8 cellular contexts compared by ENCODE assay signal in the genomic region with DNA sequence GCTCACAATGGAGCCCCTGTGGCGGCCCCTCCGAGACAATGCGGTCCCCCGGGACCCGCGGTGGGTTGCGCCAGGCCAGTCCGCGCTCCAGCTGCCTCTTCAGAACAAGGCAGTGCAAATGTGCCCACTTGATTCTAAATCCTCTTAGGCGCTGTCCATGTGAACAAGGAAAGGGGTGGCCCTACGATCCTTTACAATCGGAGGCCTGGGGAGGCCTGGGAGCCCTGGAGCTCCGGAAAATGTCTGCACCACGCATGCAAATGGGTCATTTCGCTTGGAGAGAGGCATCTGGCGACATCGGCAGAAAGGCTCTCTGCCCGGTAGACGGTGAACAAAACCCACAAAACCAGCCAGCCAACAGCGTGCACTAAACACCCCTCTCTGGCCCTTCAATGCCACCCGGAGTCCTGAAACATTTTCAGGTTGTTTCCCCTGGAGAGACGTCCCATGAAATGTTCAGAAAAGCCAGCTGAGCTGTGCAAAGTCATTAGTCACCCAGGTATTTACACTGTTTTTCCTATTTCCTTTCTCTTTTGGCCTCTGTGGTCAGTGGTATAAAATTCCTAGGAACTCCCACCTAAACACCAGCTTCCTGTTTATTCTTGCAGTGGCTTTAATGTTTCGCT.
DNase-seq lines count a peak whose midpoint lies in the region; ATAC-seq and TF ChIP-seq lines count a peak whose summit lies in the region.

No MANE protein-coding gene starts in this region.

- no peaks in the 10 kb centered on the region for H3K9me3 Mint-ChIP-seq in T-helper 2 cell treated with Interferon-gamma antibody and Interleukin-4, amounts not matched to agents 5 μg/mL and 100 μg/mL, for 36 hours

- peak overlapping the region; percentile 98 for H3K27ac ChIP-seq in ectodermal cell (ENCODE audit: insufficient read depth, low read depth, low read length, poor library complexity, severe bottlenecking)
- H3K27ac ChIP-seq in substantia nigra (ENCODE audit: low read depth, low read length, poor library complexity, severe bottlenecking): peak overlapping the region; percentile 92

- H3K4me3 Mint-ChIP-seq in T-helper 2 cell treated with Interferon-gamma antibody and Interleukin-4, amounts not matched to agents 5 μg/mL and 100 μg/mL, for 36 hours: peak overlapping the region; percentile 87

- DNase-seq in BJ (ENCODE audit: low read depth) (no peak), HT-29 (ENCODE audit: low spot score) (peak; percentile 67), lung microvascular endothelial cell (ENCODE audit: low read depth in 2 of 2) (peak; percentile 61 to 92), substantia nigra (lab: John Stamatoyannopoulos, UW) (peak in 35 of 49 donors; percentile 29 to 86 (median 71))
- peak; percentile 63 for DNase-seq in T-helper 2 cell treated with Interferon-gamma antibody and Interleukin-4, amounts not matched to agents 5 μg/mL and 100 μg/mL, for 36 hours (ENCODE audit: low spot score)
- no peak for DNase-seq in activated effector memory CD4-positive, alpha-beta T cell treated with anti-CD3 and anti-CD28 coated beads, Interleukin-2, amount 50 U/mL, for 16 hours

- H3K9me3 ChIP-seq in ectodermal cell (ENCODE audit: control insufficient read depth, low read length): no peaks in the 10 kb centered on the region

- peaks cover 20% of the 10 kb centered on the region for H3K4me1 ChIP-seq in ectodermal cell (ENCODE audit: control insufficient read depth, insufficient read depth, low read length)

- H3K4me1 Mint-ChIP-seq in T-helper 2 cell treated with Interferon-gamma antibody and Interleukin-4, amounts not matched to agents 5 μg/mL and 100 μg/mL, for 36 hours (ENCODE audit: low read depth): peaks cover 45% of the 10 kb centered on the region

- H3K27ac Mint-ChIP-seq in T-helper 2 cell treated with Interferon-gamma antibody and Interleukin-4, amounts not matched to agents 5 μg/mL and 100 μg/mL, for 36 hours: peak overlapping the region; percentile 95

- H3K27me3 Mint-ChIP-seq in T-helper 2 cell treated with Interferon-gamma antibody and Interleukin-4, amounts not matched to agents 5 μg/mL and 100 μg/mL, for 36 hours (ENCODE audit: low read depth): no peaks in the 10 kb centered on the region

- no peaks in the 10 kb centered on the region for H3K36me3 Mint-ChIP-seq in T-helper 2 cell treated with Interferon-gamma antibody and Interleukin-4, amounts not matched to agents 5 μg/mL and 100 μg/mL, for 36 hours (ENCODE audit: low read depth)

- no peak for TF ChIP-seq CTCF in BJ (IDR thresholded peaks at IDR 0.05; ENCODE audit: insufficient read depth, low read depth, low read length)

- CTCF ChIA-PET in BJ (lab: Yijun Ruan, JAX): interaction anchor here (0.6 to 1.5 kb wide), 4 partner anchors 10 to 186 kb away, joined by 3 read pairs; no protein-coding TSS in a partner anchor

- 2 to 5% methylated on average over 23 of the region's 23 CpGs for WGBS in ectodermal cell, 2 experiments

- POLR2A ChIA-PET in BJ (lab: Charles Lee): interaction anchor here (0.6 kb wide), 1 partner anchor 156 kb away, joined by 9 read pairs; no protein-coding TSS in a partner anchor

- peak overlapping the region; percentile 24 for H3K4me3 ChIP-seq in BJ (ENCODE audit: low read depth, low read length)
- H3K4me3 ChIP-seq in ectodermal cell (ENCODE audit: insufficient read depth, low read depth, low read length): peak overlapping the region; percentile 39

- no peaks in the 10 kb centered on the region for H3K36me3 ChIP-seq in BJ (ENCODE audit: control insufficient read depth, insufficient read depth, low read length)
- no peaks in the 10 kb centered on the region for H3K36me3 ChIP-seq in ectodermal cell (ENCODE audit: control insufficient read depth, insufficient read depth, low read length)

- H3K27me3 ChIP-seq in BJ (ENCODE audit: control insufficient read depth, insufficient read depth, low read length) (no peaks in the 10 kb centered on the region), ectodermal cell (ENCODE audit: control insufficient read depth, insufficient read depth, low read length, poor library complexity, severe bottlenecking) (no peaks in the 10 kb centered on the region)

- ATAC-seq in GM18511 (IDR thresholded peaks at IDR 0.05; ENCODE audit: unreplicated experiment): peak; percentile 46

Comparison
In these comparisons a context has a peak if more than half of its experiments do, and no peak if none do; other contexts are left out.
1. DNase-seq: peak in HT-29 (single experiment), T-helper 2 cell treated with Interferon-gamma antibody and Interleukin-4, amounts not matched to agents 5 μg/mL and 100 μg/mL, for 36 hours (single experiment), lung microvascular endothelial cell (2 of 2) and substantia nigra (35 of 49); none in BJ (single experiment) and activated effector memory CD4-positive, alpha-beta T cell treated with anti-CD3 and anti-CD28 coated beads, Interleukin-2, amount 50 U/mL, for 16 hours (single experiment).